Comparison of ENCODE assay signal across 16 cellular contexts in the genomic region with DNA sequence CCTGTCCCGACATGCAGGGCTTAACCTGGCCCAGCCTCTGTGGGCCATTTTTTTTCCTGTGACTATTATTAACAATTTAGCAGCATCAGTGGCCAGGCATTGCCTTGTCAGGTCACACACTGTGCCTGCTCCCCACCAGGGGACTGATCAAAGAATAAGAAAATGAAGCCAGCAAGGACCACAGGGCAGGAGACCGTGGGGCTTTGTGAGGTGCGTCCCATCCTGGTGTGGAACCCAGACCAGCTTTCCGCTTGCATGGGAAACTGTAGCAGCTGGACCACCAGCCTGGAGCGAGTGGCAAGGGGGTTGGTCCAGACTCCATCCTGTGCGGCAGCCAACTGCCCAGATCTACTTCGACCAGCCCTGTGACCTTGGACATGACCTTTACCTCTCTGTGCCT.
DNase-seq lines count a peak whose midpoint lies in the region; ATAC-seq, FAIRE-seq and TF ChIP-seq lines count a peak whose summit lies in the region.
"Had no signal": no experiment of that assay in that cellular context is flagged by ENCODE, and none has a peak within 500 bp of the region (broad histone marks: within the 10 kb centered on the region; RNA-seq: fewer than 3 reads in every experiment).

No MANE protein-coding gene starts in this region.

- BruUV-seq in PC-3 (replicated peaks; lab: Mats Ljungman, UMichigan) = no TSS peak

- no peaks in the 10 kb centered on the region for H3K9me2 ChIP-seq in PC-3 (replicated peaks; ENCODE audit: low read length)

- no peak for ATAC-seq in heart right ventricle
- no peak for ATAC-seq in stimulated activated effector memory CD8-positive, alpha-beta T cell treated with anti-CD3 and anti-CD28 coated beads, Interleukin-12 subunit alpha, Interleukin-12 subunit beta, amount 100 ng/mL, for 72 hours
- ATAC-seq in PC-3 = no peak
- ATAC-seq in HG03108 (IDR thresholded peaks at IDR 0.05; ENCODE audit: unreplicated experiment) = no peak
- ATAC-seq in GM21367 (IDR thresholded peaks at IDR 0.05; ENCODE audit: unreplicated experiment) = no peak
- ATAC-seq: GM23338, HepG2 had no signal

- DNase-seq in cardiac septum (ENCODE audit: low spot score) (peak; percentile 41), heart right ventricle (no peak), mesenteric fat pad (ENCODE audit: low spot score) (peak; percentile 76), GM12891 (ENCODE audit: insufficient read length, low spot score) (no peak), PC-3 (no peak)
- DNase-seq in stimulated activated effector memory CD8-positive, alpha-beta T cell treated with anti-CD3 and anti-CD28 coated beads, Interleukin-12 subunit alpha, Interleukin-12 subunit beta, amount 100 ng/mL, for 72 hours (ENCODE audit: low spot score in 2 of 2) = no peak
- DNase-seq: C1 segment of cervical spinal cord; Calu3; CD4-positive, alpha-beta T cell; DMS 273 treated with DMSO at 0.1 percent for 48 hours; H7 had no signal

- POLR2A ChIA-PET in PC-3 (lab: Charles Lee; ENCODE audit: unreplicated experiment) = interaction anchor here (0.7 to 0.8 kb wide), 2 partner anchors 13 to 462 kb away, joined by 4 read pairs; no protein-coding TSS in a partner anchor

- peak overlapping the region; percentile 23 for H3K27ac Mint-ChIP-seq in stimulated activated effector memory CD8-positive, alpha-beta T cell treated with anti-CD3 and anti-CD28 coated beads, Interleukin-12 subunit alpha, Interleukin-12 subunit beta, amount 100 ng/mL, for 72 hours
- H3K27ac Mint-ChIP-seq: B cell; CD4-positive, alpha-beta T cell; GM23338 had no signal

- no peaks in the 10 kb centered on the region for H3K79me2 ChIP-seq in PC-3 (ENCODE audit: low read length)

- no peak for FAIRE-seq in GM12891 (lab: Jason Lieb, UNC)
- FAIRE-seq: HepG2 had no signal

- H3K4me1 Mint-ChIP-seq in stimulated activated effector memory CD8-positive, alpha-beta T cell treated with anti-CD3 and anti-CD28 coated beads, Interleukin-12 subunit alpha, Interleukin-12 subunit beta, amount 100 ng/mL, for 72 hours = peaks cover 10% of the 10 kb centered on the region
- H3K4me1 Mint-ChIP-seq: B cell had no signal

- H3K4me1 ChIP-seq in heart right ventricle = peaks cover 0 to 4% (median 0%) of the 10 kb centered on the region in 9 donors
- H3K4me1 ChIP-seq in PC-3 (ENCODE audit: insufficient read depth, low read length) = peaks cover 15% of the 10 kb centered on the region

- CTCF ChIA-PET in PC-3 (lab: Charles Lee) = no interaction called here

- no peak overlapping the region for H2AFZ ChIP-seq in PC-3 (ENCODE audit: low read length)
- H2AFZ ChIP-seq: GM23338 had no signal

- no peaks in the 10 kb centered on the region for H3K36me3 Mint-ChIP-seq in stimulated activated effector memory CD8-positive, alpha-beta T cell treated with anti-CD3 and anti-CD28 coated beads, Interleukin-12 subunit alpha, Interleukin-12 subunit beta, amount 100 ng/mL, for 72 hours

- H3K9me3 Mint-ChIP-seq in stimulated activated effector memory CD8-positive, alpha-beta T cell treated with anti-CD3 and anti-CD28 coated beads, Interleukin-12 subunit alpha, Interleukin-12 subunit beta, amount 100 ng/mL, for 72 hours = no peaks in the 10 kb centered on the region
- H3K9me3 Mint-ChIP-seq: CD4-positive, alpha-beta T cell; GM23338 had no signal

- intact Hi-C loops in cardiac septum (cut with DNase I) (no loop called here), heart right ventricle (cut with DNase I) (no loop called here), PC-3 (cut with micrococcal nuclease) (no loop called here)

- TF ChIP-seq CTCF in heart right ventricle (IDR thresholded peaks at IDR 0.05) = no peak
- no peak for TF ChIP-seq CTCF in PC-3 (conservative IDR thresholded peaks at IDR 0.05; ENCODE audit: low read depth, low read length)

- no peaks in the 10 kb centered on the region for H3F3A ChIP-seq in PC-3 (ENCODE audit: low read length, unreplicated experiment)

- H3K36me3 ChIP-seq in heart right ventricle (no peaks in the 10 kb centered on the region), PC-3 (ENCODE audit: low read depth, low read length) (no peaks in the 10 kb centered on the region)

- WGBS in heart right ventricle, 2 donors = 92 to 93% methylated on average over 7 of the region's 7 CpGs

- no peak overlapping the region for H3K4me3 Mint-ChIP-seq in stimulated activated effector memory CD8-positive, alpha-beta T cell treated with anti-CD3 and anti-CD28 coated beads, Interleukin-12 subunit alpha, Interleukin-12 subunit beta, amount 100 ng/mL, for 72 hours
- H3K4me3 Mint-ChIP-seq: B cell; CD4-positive, alpha-beta T cell; GM23338 had no signal

- H3K4me3 ChIP-seq in heart right ventricle (no peak overlapping the region), PC-3 (ENCODE audit: low read length) (no peak overlapping the region)
- H3K4me3 ChIP-seq: GM23338 had no signal

- no peak overlapping the region for H3K9ac ChIP-seq in PC-3 (ENCODE audit: low read length)

- H3K27ac ChIP-seq in heart right ventricle (no peak overlapping the region), PC-3 (ENCODE audit: low read length) (no peak overlapping the region)

- TF ChIP-seq POLR2A in GM12891 (IDR thresholded peaks at IDR 0.05; ENCODE audit: low read depth, low read length) = no peak

- H3K27me3 ChIP-seq in heart right ventricle (peaks cover 0 to 13% (median 0%) of the 10 kb centered on the region in 7 donors), PC-3 (ENCODE audit: low read length) (no peaks in the 10 kb centered on the region)

- no peaks in the 10 kb centered on the region for H4K20me1 ChIP-seq in PC-3 (ENCODE audit: low read length)

- H3K9me3 ChIP-seq in heart right ventricle = peaks cover 0 to 3% (median 0%) of the 10 kb centered on the region in 11 donors
- no peaks in the 10 kb centered on the region for H3K9me3 ChIP-seq in PC-3 (ENCODE audit: low read length)

- no peak overlapping the region for H3K4me2 ChIP-seq in PC-3 (ENCODE audit: low read length)
- H3K4me2 ChIP-seq: GM23338 had no signal

TF ChIP-seq in GM12891, 5 proteins besides CTCF, POLR2A, EP300 and RAD21:
- TF ChIP-seq PAX5 (IDR thresholded peaks at IDR 0.05; ENCODE audit: insufficient read depth, low read length, severe bottlenecking) (no peak), TAF1 (IDR thresholded peaks at IDR 0.05; ENCODE audit: low read depth, low read length) (no peak), POU2F2 (IDR thresholded peaks at IDR 0.05; ENCODE audit: low read depth, low read length) (no peak), SPI1 (IDR thresholded peaks at IDR 0.05; ENCODE audit: low read depth, low read length) (no peak), POLR2AphosphoS5 (IDR thresholded peaks at IDR 0.05; ENCODE audit: low read depth, low read length) (no peak)

Comparison
In these comparisons a context has a peak if more than half of its experiments do, and no peak if none do; other contexts are left out.
1. DNase-seq: peak in cardiac septum (single experiment) and mesenteric fat pad (single experiment); none in heart right ventricle (0 of 2), stimulated activated effector memory CD8-positive, alpha-beta T cell treated with anti-CD3 and anti-CD28 coated beads, Interleukin-12 subunit alpha, Interleukin-12 subunit beta, amount 100 ng/mL, for 72 hours (0 of 2), GM12891 (single experiment) and PC-3 (single experiment).